ENCODE assay signal across 27 cellular contexts in the genomic region with DNA sequence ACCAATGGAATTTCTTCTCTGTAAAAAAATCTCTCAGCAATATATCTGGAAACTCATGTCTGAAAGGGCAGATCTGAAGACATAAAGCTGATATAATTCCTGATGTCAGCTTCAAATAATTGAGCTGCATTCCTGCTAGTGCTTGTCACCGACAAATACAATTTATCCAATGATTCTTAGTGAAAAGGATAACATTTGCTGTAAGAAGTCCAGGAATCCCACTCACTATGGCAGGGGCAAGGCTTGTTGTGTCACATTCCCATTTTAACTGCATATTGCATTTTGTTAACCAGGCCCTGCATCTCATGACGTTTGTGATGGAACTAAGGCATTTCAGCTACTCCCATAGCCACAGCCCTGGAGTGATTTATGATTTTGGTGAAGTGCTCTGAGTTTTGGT.
DNase-seq lines count a peak whose midpoint lies in the region; ATAC-seq, FAIRE-seq and TF ChIP-seq lines count a peak whose summit lies in the region.
"Had no signal": no experiment of that assay in that cellular context is flagged by ENCODE, and none has a peak within 500 bp of the region (broad histone marks: within the 10 kb centered on the region; RNA-seq: fewer than 3 reads in every experiment).

No MANE protein-coding gene starts in this region.

- no peak overlapping the region for H3K18ac ChIP-seq in IMR-90 (ENCODE audit: low read depth, low read length)

- H2BK120ac ChIP-seq in IMR-90 (ENCODE audit: low read depth, low read length) = no peak overlapping the region

- H3K4me1 Mint-ChIP-seq in mesothelial cell of epicardium (peaks cover 33% of the 10 kb centered on the region), endodermal cell (peaks cover 3% of the 10 kb centered on the region)

- no peak overlapping the region for H3K9ac ChIP-seq in IMR-90 (ENCODE audit: low read depth, low read length)
- H3K9ac ChIP-seq in endothelial cell of umbilical vein (replicated peaks; ENCODE audit: extremely low read depth, insufficient read depth, low read length) = no peak overlapping the region
- no peak overlapping the region for H3K9ac ChIP-seq in endodermal cell (ENCODE audit: extremely low read depth, low read length, poor library complexity, severe bottlenecking)
- H3K9ac ChIP-seq: BLaER1 treated with 17β-estradiol and CSF1 and Interleukin-3, amounts not matched to agents 10 nM and 100 nM; KMS-11 had no signal

- H4K20me1 ChIP-seq in IMR-90 (ENCODE audit: insufficient read depth, low read length) (no peaks in the 10 kb centered on the region), endothelial cell of umbilical vein (replicated peaks; ENCODE audit: control insufficient read depth, extremely low read depth, insufficient read depth, low read length) (no peaks in the 10 kb centered on the region)
- H4K20me1 ChIP-seq: BLaER1 treated with 17β-estradiol and CSF1 and Interleukin-3, amounts not matched to agents 10 nM and 100 nM had no signal

- H3K4ac ChIP-seq in IMR-90 (ENCODE audit: low read depth, low read length) = no peak overlapping the region

- H2AK9ac ChIP-seq in IMR-90 (replicated peaks; ENCODE audit: low read depth, low read length, poor library complexity) = no peak overlapping the region

- no CpG with 5 or more reads among the region's 2 CpGs for WGBS in IMR-90 (ENCODE audit: extremely low coverage in 2 of 2, insufficient read length in 1 of 2), 2 experiments
- WGBS in endodermal cell (ENCODE audit: insufficient coverage in 1 of 2, insufficient read length in 1 of 2), 2 experiments = 82 to 100% methylated on average over 1 to 2 of the region's 2 CpGs

- no peaks in the 10 kb centered on the region for H3K9me1 ChIP-seq in IMR-90 (ENCODE audit: insufficient read depth, low read length)
- no peaks in the 10 kb centered on the region for H3K9me1 ChIP-seq in endothelial cell of umbilical vein (replicated peaks; ENCODE audit: control insufficient read depth, extremely low read depth, insufficient read depth, low read length)

- dilution Hi-C loops in IMR-90 (cut with HindIII; ENCODE audit: low sequenced_read_pairs, unreplicated experiment) (no loop called here), endothelial cell of umbilical vein (cut with MboI; ENCODE audit: extremely low pct_ligation_motif_present, low sequenced_read_pairs) (no loop called here)

- no peak for TF ChIP-seq RAD21 in IMR-90 (IDR thresholded peaks at IDR 0.05; ENCODE audit: low read length)

- H2AK5ac ChIP-seq in IMR-90 (ENCODE audit: low read depth, low read length) = no peak overlapping the region

- intact Hi-C loops in IMR-90 (cut with micrococcal nuclease) (loop anchor here (5.0 to 10.0 kb wide), 2 partner anchors 127 to 360 kb away; no protein-coding TSS in a partner anchor), endothelial cell of umbilical vein (cut with micrococcal nuclease) (loop anchor here (5.0 kb wide), 1 partner anchor 127 kb away; no protein-coding TSS in a partner anchor)

- POLR2A ChIA-PET in IMR-90 (lab: Charles Lee; ENCODE audit: unreplicated experiment) (no interaction called here), endothelial cell of umbilical vein (lab: Charles Lee) (no interaction called here)

- peak; percentile 48; the same call in 1 of the 2 replicates for ATAC-seq in IMR-90 (ENCODE audit: low read depth)
- no peak for ATAC-seq in GM21737 (IDR thresholded peaks at IDR 0.05; ENCODE audit: unreplicated experiment)
- ATAC-seq: activated CD8-positive, alpha-beta T cell treated with anti-CD3 and anti-CD28 coated beads for 36 hours; activated naive CD8-positive, alpha-beta T cell treated with anti-CD3 and anti-CD28 coated beads, Interleukin-2, amount 50 U/mL, for 24 hours had no signal

- H4K91ac ChIP-seq in IMR-90 (ENCODE audit: insufficient read depth, low read depth, low read length) = no peak overlapping the region

- no peak overlapping the region for H3K14ac ChIP-seq in IMR-90 (replicated peaks; ENCODE audit: low read depth, low read length)

- H3K4me3 ChIP-seq in IMR-90 (ENCODE audit: insufficient read depth, low read depth, low read length) (no peak overlapping the region), endothelial cell of umbilical vein (replicated peaks in 1 of 3; ENCODE audit: insufficient read depth in 1 of 3, low read depth in 1 of 3, low read length in 3 of 3) (no peak overlapping the region), endodermal cell (ENCODE audit: low read length) (no peak overlapping the region)
- H3K4me3 ChIP-seq: BLaER1 treated with 17β-estradiol and CSF1 and Interleukin-3, amounts not matched to agents 10 nM and 100 nM; right atrium auricular region; stomach; upper lobe of left lung had no signal

- H3K79me1 ChIP-seq in IMR-90 (ENCODE audit: low read depth in 1 of 2, low read length in 2 of 2) = no peaks in the 10 kb centered on the region

- H3K4me2 ChIP-seq in IMR-90 (ENCODE audit: low read depth, low read length) (no peak overlapping the region), endothelial cell of umbilical vein (ENCODE audit: insufficient read depth, low read length) (no peak overlapping the region)
- H3K4me2 ChIP-seq: BLaER1 treated with 17β-estradiol and CSF1 and Interleukin-3, amounts not matched to agents 10 nM and 100 nM; KMS-11 had no signal

- peak overlapping the region; percentile 92 for H3K27ac Mint-ChIP-seq in mesothelial cell of epicardium
- no peak overlapping the region for H3K27ac Mint-ChIP-seq in endodermal cell
- H3K27ac Mint-ChIP-seq: activated CD8-positive, alpha-beta T cell treated with anti-CD3 and anti-CD28 coated beads for 36 hours; activated naive CD8-positive, alpha-beta T cell treated with anti-CD3 and anti-CD28 coated beads, Interleukin-2, amount 50 U/mL, for 24 hours had no signal

- no peak overlapping the region for H3K56ac ChIP-seq in IMR-90 (ENCODE audit: extremely low read depth, insufficient read depth, low read length)

- H3K23ac ChIP-seq in IMR-90 (ENCODE audit: low read depth, low read length) = no peak overlapping the region

- H3K36me3 ChIP-seq in IMR-90 (ENCODE audit: control insufficient read depth, insufficient read depth, low read length) (no peaks in the 10 kb centered on the region), endothelial cell of umbilical vein (ENCODE audit: control insufficient read depth in 2 of 2, extremely low read depth in 1 of 2, insufficient read depth in 2 of 2, low read length in 2 of 2) (no peaks in the 10 kb centered on the region), endodermal cell (ENCODE audit: control insufficient read depth, insufficient read depth, low read length) (no peaks in the 10 kb centered on the region)
- H3K36me3 ChIP-seq: BLaER1 treated with 17β-estradiol and CSF1 and Interleukin-3, amounts not matched to agents 10 nM and 100 nM; right atrium auricular region; stomach; upper lobe of left lung had no signal

- no peaks in the 10 kb centered on the region for H3K27me3 Mint-ChIP-seq in mesothelial cell of epicardium (ENCODE audit: low read depth)
- H3K27me3 Mint-ChIP-seq in endodermal cell (ENCODE audit: insufficient read depth) = no peaks in the 10 kb centered on the region

- no peak overlapping the region for H3K4me3 Mint-ChIP-seq in mesothelial cell of epicardium
- no peak overlapping the region for H3K4me3 Mint-ChIP-seq in endodermal cell
- H3K4me3 Mint-ChIP-seq: activated CD8-positive, alpha-beta T cell treated with anti-CD3 and anti-CD28 coated beads for 36 hours; activated naive CD8-positive, alpha-beta T cell treated with anti-CD3 and anti-CD28 coated beads, Interleukin-2, amount 50 U/mL, for 24 hours had no signal

- H4K5ac ChIP-seq in IMR-90 (ENCODE audit: low read depth, low read length) = no peak overlapping the region

- FAIRE-seq in endothelial cell of umbilical vein (lab: Jason Lieb, UNC) = no peak
- FAIRE-seq: A204.1 had no signal

- no peak overlapping the region for H2BK15ac ChIP-seq in IMR-90 (ENCODE audit: low read depth, low read length)

- H2BK5ac ChIP-seq in IMR-90 (ENCODE audit: low read depth, low read length, poor library complexity, severe bottlenecking) = no peak overlapping the region

- DNase-seq in AG08396 (ENCODE audit: low spot score) (peak; percentile 17), IMR-90 (peak; percentile 21), endothelial cell of umbilical vein (ENCODE audit: low read depth, low spot score) (peak; percentile 6), mesothelial cell of epicardium (ENCODE audit: low spot score in 2 of 2, unreplicated experiment in 2 of 2) (no peak), SHP77 (lab: John Stamatoyannopoulos, UW) (no peak), endodermal cell (no peak), HCEC 1CT (no peak)
- DNase-seq: activated CD8-positive, alpha-beta T cell treated with anti-CD3 and anti-CD28 coated beads for 36 hours; activated gamma-delta T cell; activated naive CD8-positive, alpha-beta T cell treated with anti-CD3 and anti-CD28 coated beads, Interleukin-2, amount 50 U/mL, for 24 hours; activated T-cell treated with anti-CD3 and anti-CD28 coated beads for 4 hours; dermis blood vessel endothelial cell; mammary epithelial cell; MV-4-11; NCI-H1694 treated with DMSO at 0.1 percent for 48 hours; NCI-H2227 treated with DMSO at 0.1 percent for 48 hours; NCI-H748 treated with DMSO at 0.1 percent for 48 hours; nucleus accumbens; stimulated activated CD4-positive, alpha-beta T cell treated with anti-CD3 and anti-CD28 coated beads, Interleukin-12 subunit alpha, Interleukin-12 subunit beta, amount 100 ng/mL, for 4 hours; stomach; T1000; upper lobe of left lung had no signal

- no peaks in the 10 kb centered on the region for H3K4me1 ChIP-seq in IMR-90 (ENCODE audit: control insufficient read depth, insufficient read depth, low read length)
- H3K4me1 ChIP-seq in endothelial cell of umbilical vein (ENCODE audit: control insufficient read depth, extremely low read depth, insufficient read depth, low read length) = no peaks in the 10 kb centered on the region
- no peaks in the 10 kb centered on the region for H3K4me1 ChIP-seq in endodermal cell (ENCODE audit: control insufficient read depth, insufficient read depth, low read length)
- H3K4me1 ChIP-seq: right atrium auricular region had no signal

- H3K9me3 Mint-ChIP-seq in mesothelial cell of epicardium = peaks cover 4% of the 10 kb centered on the region
- H3K9me3 Mint-ChIP-seq in endodermal cell = no peaks in the 10 kb centered on the region
- H3K9me3 Mint-ChIP-seq: activated CD8-positive, alpha-beta T cell treated with anti-CD3 and anti-CD28 coated beads for 36 hours; activated naive CD8-positive, alpha-beta T cell treated with anti-CD3 and anti-CD28 coated beads, Interleukin-2, amount 50 U/mL, for 24 hours had no signal

- in situ Hi-C loops in IMR-90 (cut with MboI; ENCODE audit: low sequenced_read_pairs) = loop anchor here (10.0 kb wide), 3 partner anchors 110 to 1290 kb away; no protein-coding TSS in a partner anchor

- H3K27ac ChIP-seq in IMR-90 (ENCODE audit: insufficient read depth, low read length) (no peak overlapping the region), endothelial cell of umbilical vein (ENCODE audit: insufficient read depth, low read depth, low read length) (no peak overlapping the region), endodermal cell (ENCODE audit: low read depth, low read length) (no peak overlapping the region)
- H3K27ac ChIP-seq: BLaER1 treated with 17β-estradiol and CSF1 and Interleukin-3, amounts not matched to agents 10 nM and 100 nM; KMS-11; right atrium auricular region; stomach; upper lobe of left lung had no signal

- CTCF ChIA-PET in IMR-90 (lab: Yijun Ruan, JAX) = interaction anchor here (0.5 kb wide), 1 partner anchor 112 kb away, joined by 3 read pairs; no protein-coding TSS in a partner anchor
- CTCF ChIA-PET in endothelial cell of umbilical vein (lab: Charles Lee) = interaction anchor here (1.6 kb wide), 1 partner anchor 10 kb away, joined by 4 read pairs; no protein-coding TSS in a partner anchor

- no TSS peak for BruUV-seq in IMR-90 (replicated peaks; lab: Mats Ljungman, UMichigan)
- no TSS peak for BruUV-seq in endothelial cell of umbilical vein (replicated peaks; lab: Mats Ljungman, UMichigan)

- H3K36me3 Mint-ChIP-seq in mesothelial cell of epicardium (no peaks in the 10 kb centered on the region), endodermal cell (ENCODE audit: low read depth) (no peaks in the 10 kb centered on the region)

- TF ChIP-seq CTCF in IMR-90 (conservative IDR thresholded peaks at IDR 0.05; ENCODE audit: low read depth, low read length) (no peak), endothelial cell of umbilical vein (IDR thresholded peaks at IDR 0.05; ENCODE audit: extremely low read depth in 1 of 2, insufficient read depth in 1 of 2, low read depth in 1 of 2, low read length in 2 of 2) (no peak), mesothelial cell of epicardium (IDR thresholded peaks at IDR 0.05; ENCODE audit: unreplicated experiment) (no peak), endodermal cell (conservative IDR thresholded peaks at IDR 0.05) (no peak)

- H2BK20ac ChIP-seq in IMR-90 (ENCODE audit: low read depth, low read length) = no peak overlapping the region

- no peaks in the 10 kb centered on the region for H3K79me2 ChIP-seq in endothelial cell of umbilical vein (ENCODE audit: control insufficient read depth, insufficient read depth, low read length)

- H4K8ac ChIP-seq in IMR-90 (ENCODE audit: low read depth in 2 of 2, low read length in 2 of 2) = no peak overlapping the region

- no peak for TF ChIP-seq POLR2A in IMR-90 (IDR thresholded peaks at IDR 0.05; ENCODE audit: low read depth, low read length)
- no peak for TF ChIP-seq POLR2A in endothelial cell of umbilical vein (IDR thresholded peaks at IDR 0.05; ENCODE audit: low read depth, low read length)

- H2AFZ ChIP-seq in IMR-90 (replicated peaks; ENCODE audit: low read length, poor library complexity) = no peak overlapping the region
- H2AFZ ChIP-seq in endothelial cell of umbilical vein (ENCODE audit: low read depth, low read length) = peak overlapping the region; percentile 30

- H3K27me3 ChIP-seq in IMR-90 (ENCODE audit: control insufficient read depth, insufficient read depth, low read length) (peaks cover 22% of the 10 kb centered on the region), endothelial cell of umbilical vein (ENCODE audit: control insufficient read depth in 2 of 2, insufficient read depth in 2 of 2, low read length in 2 of 2) (no peaks in the 10 kb centered on the region), endodermal cell (ENCODE audit: control insufficient read depth, insufficient read depth, low read length, poor library complexity, severe bottlenecking) (no peaks in the 10 kb centered on the region)
- H3K27me3 ChIP-seq: BLaER1 treated with 17β-estradiol and CSF1 and Interleukin-3, amounts not matched to agents 10 nM and 100 nM; right atrium auricular region; stomach; upper lobe of left lung had no signal

- H3K9me3 ChIP-seq in IMR-90 (ENCODE audit: control insufficient read depth, insufficient read depth, low read length) (no peaks in the 10 kb centered on the region), endothelial cell of umbilical vein (replicated peaks; ENCODE audit: control insufficient read depth, insufficient read depth, low read length) (no peaks in the 10 kb centered on the region), endodermal cell (ENCODE audit: control insufficient read depth, low read length) (no peaks in the 10 kb centered on the region)
- H3K9me3 ChIP-seq: right atrium auricular region, stomach, upper lobe of left lung had no signal

Comparison
In these comparisons a context has a peak if more than half of its experiments do, and no peak if none do; other contexts are left out.
1. DNase-seq: peak in AG08396 (single experiment), IMR-90 (single experiment) and endothelial cell of umbilical vein (single experiment); none in mesothelial cell of epicardium (0 of 2), SHP77 (0 of 2), endodermal cell (single experiment) and HCEC 1CT (single experiment).